10 cellular contexts compared by ENCODE assay signal in genomic region chr6:155183095-155183494, GRCh38.
A peak's percentile ranks its signal among the peaks of the same experiment; 100 is the strongest.
DNase-seq lines count a peak whose midpoint lies in the region; ATAC-seq and TF ChIP-seq lines count a peak whose summit lies in the region.
"Had no signal": no experiment of that assay in that cellular context is flagged by ENCODE, and none has a peak within 500 bp of the region (broad histone marks: within the 10 kb centered on the region; RNA-seq: fewer than 3 reads in every experiment).

No MANE protein-coding gene starts in this region.

- DNase-seq in activated CD4-positive, alpha-beta T cell treated with anti-CD3 and anti-CD28 coated beads, Interleukin-2, amount 10 ng/mL, durations not matched to agents 24 days and 14 days, result no peak
- DNase-seq in activated CD4-positive, alpha-beta T cell treated with anti-CD3 and anti-CD28 coated beads for 48 hours, result no peak
- no peak for DNase-seq in naive thymus-derived CD8-positive, alpha-beta T cell
- DNase-seq in NCI-H2196 (lab: John Stamatoyannopoulos, UW; ENCODE audit: unreplicated experiment), result no peak
- DNase-seq: 8988T, retina had no signal

- H3K27me3 Mint-ChIP-seq in activated CD4-positive, alpha-beta T cell treated with anti-CD3 and anti-CD28 coated beads, Interleukin-2, amount 10 ng/mL, durations not matched to agents 24 days and 14 days, result no peaks in the 10 kb centered on the region
- no peaks in the 10 kb centered on the region for H3K27me3 Mint-ChIP-seq in stimulated activated memory B cell treated with anti-CD40 and anti-IgM and Interleukin-4, amounts not matched to agents 10 μg/mL and 1 μg/mL and 100 μg/mL, for 72 hours
- H3K27me3 Mint-ChIP-seq in naive thymus-derived CD8-positive, alpha-beta T cell, result no peaks in the 10 kb centered on the region

- no peak overlapping the region for H3K4me3 Mint-ChIP-seq in activated CD4-positive, alpha-beta T cell treated with anti-CD3 and anti-CD28 coated beads, Interleukin-2, amount 10 ng/mL, durations not matched to agents 24 days and 14 days
- peak overlapping the region; percentile 75 for H3K4me3 Mint-ChIP-seq in stimulated activated memory B cell treated with anti-CD40 and anti-IgM and Interleukin-4, amounts not matched to agents 10 μg/mL and 1 μg/mL and 100 μg/mL, for 72 hours
- peak overlapping the region in 1 of 10 donors; percentile 6 for H3K4me3 Mint-ChIP-seq in naive thymus-derived CD8-positive, alpha-beta T cell

- H3K4me1 Mint-ChIP-seq in activated CD4-positive, alpha-beta T cell treated with anti-CD3 and anti-CD28 coated beads, Interleukin-2, amount 10 ng/mL, durations not matched to agents 24 days and 14 days, result peaks cover 27% of the 10 kb centered on the region
- peaks cover 46% of the 10 kb centered on the region for H3K4me1 Mint-ChIP-seq in stimulated activated memory B cell treated with anti-CD40 and anti-IgM and Interleukin-4, amounts not matched to agents 10 μg/mL and 1 μg/mL and 100 μg/mL, for 72 hours
- H3K4me1 Mint-ChIP-seq in naive thymus-derived CD8-positive, alpha-beta T cell, result peaks cover 0 to 2% (median 0%) of the 10 kb centered on the region in 4 donors

- ATAC-seq in HG02678 (IDR thresholded peaks at IDR 0.05; ENCODE audit: unreplicated experiment), result peak; percentile 26
- ATAC-seq in stimulated activated memory B cell treated with anti-CD40 and anti-IgM and Interleukin-4, amounts not matched to agents 10 μg/mL and 1 μg/mL and 100 μg/mL, for 72 hours, result peak; percentile 78
- ATAC-seq in naive thymus-derived CD8-positive, alpha-beta T cell, result no peak
- no peak for ATAC-seq in HG03460 (IDR thresholded peaks at IDR 0.05; ENCODE audit: unreplicated experiment)

- peaks cover 1% of the 10 kb centered on the region for H3K9me3 Mint-ChIP-seq in activated CD4-positive, alpha-beta T cell treated with anti-CD3 and anti-CD28 coated beads, Interleukin-2, amount 10 ng/mL, durations not matched to agents 24 days and 14 days
- no peaks in the 10 kb centered on the region for H3K9me3 Mint-ChIP-seq in stimulated activated memory B cell treated with anti-CD40 and anti-IgM and Interleukin-4, amounts not matched to agents 10 μg/mL and 1 μg/mL and 100 μg/mL, for 72 hours
- no peaks in the 10 kb centered on the region for H3K9me3 Mint-ChIP-seq in naive thymus-derived CD8-positive, alpha-beta T cell

- peak overlapping the region; percentile 34 for H3K27ac Mint-ChIP-seq in activated CD4-positive, alpha-beta T cell treated with anti-CD3 and anti-CD28 coated beads, Interleukin-2, amount 10 ng/mL, durations not matched to agents 24 days and 14 days
- H3K27ac Mint-ChIP-seq in stimulated activated memory B cell treated with anti-CD40 and anti-IgM and Interleukin-4, amounts not matched to agents 10 μg/mL and 1 μg/mL and 100 μg/mL, for 72 hours, result peak overlapping the region; percentile 94
- H3K27ac Mint-ChIP-seq in naive thymus-derived CD8-positive, alpha-beta T cell, result no peak overlapping the region

- H3K36me3 Mint-ChIP-seq in activated CD4-positive, alpha-beta T cell treated with anti-CD3 and anti-CD28 coated beads, Interleukin-2, amount 10 ng/mL, durations not matched to agents 24 days and 14 days (ENCODE audit: low read depth), result peaks cover 47% of the 10 kb centered on the region
- no peaks in the 10 kb centered on the region for H3K36me3 Mint-ChIP-seq in stimulated activated memory B cell treated with anti-CD40 and anti-IgM and Interleukin-4, amounts not matched to agents 10 μg/mL and 1 μg/mL and 100 μg/mL, for 72 hours
- H3K36me3 Mint-ChIP-seq in naive thymus-derived CD8-positive, alpha-beta T cell, result no peaks in the 10 kb centered on the region

- POLR2A ChIA-PET in naive thymus-derived CD8-positive, alpha-beta T cell (lab: Charles Lee), result no interaction called here

- TF ChIP-seq POLR2A in Raji (IDR thresholded peaks at IDR 0.05; ENCODE audit: insufficient read depth, low read depth, low read length), result peak; percentile 62; the same call in 1 of the 2 replicates

- intact Hi-C loops in activated CD4-positive, alpha-beta T cell treated with anti-CD3 and anti-CD28 coated beads, Interleukin-2, amount 10 ng/mL, durations not matched to agents 24 days and 14 days (cut with micrococcal nuclease), result no loop called here

Comparison
In these comparisons a context has a peak if more than half of its experiments do, and no peak if none do; other contexts are left out.
1. H3K27ac Mint-ChIP-seq: peak in activated CD4-positive, alpha-beta T cell treated with anti-CD3 and anti-CD28 coated beads, Interleukin-2, amount 10 ng/mL, durations not matched to agents 24 days and 14 days (single experiment) and stimulated activated memory B cell treated with anti-CD40 and anti-IgM and Interleukin-4, amounts not matched to agents 10 μg/mL and 1 μg/mL and 100 μg/mL, for 72 hours (single experiment); none in naive thymus-derived CD8-positive, alpha-beta T cell (0 of 10).
2. ATAC-seq: peak in HG02678 (single experiment) and stimulated activated memory B cell treated with anti-CD40 and anti-IgM and Interleukin-4, amounts not matched to agents 10 μg/mL and 1 μg/mL and 100 μg/mL, for 72 hours (single experiment); none in naive thymus-derived CD8-positive, alpha-beta T cell (0 of 2) and HG03460 (single experiment).